29 cellular contexts compared by ENCODE assay signal in genomic region chr7:28588606-28589005, GRCh38.
"Had no signal": no experiment of that assay in that cellular context is flagged by ENCODE, and none has a peak within 500 bp of the region (broad histone marks: within the 10 kb centered on the region; RNA-seq: fewer than 3 reads in every experiment).

No MANE protein-coding gene starts in this region.

- H3K4me2 ChIP-seq: SK-N-SH had no signal

- ATAC-seq: activated CD4-positive, CD25-positive, alpha-beta regulatory T cell treated with anti-CD3 and anti-CD28 coated beads, Interleukin-2, amount 50 U/mL, for 24 hours; activated naive CD4-positive, alpha-beta T cell treated with anti-CD3 and anti-CD28 coated beads, Interleukin-2, amount 50 U/mL, for 72 hours; activated naive CD8-positive, alpha-beta T cell treated with anti-CD3 and anti-CD28 coated beads, Interleukin-2, amount 50 U/mL, for 24 hours; activated T-cell treated with anti-CD3 and anti-CD28 coated beads, Interleukin-2, amount 50 U/mL, for 4 hours; K562; Panc1; Right ventricle myocardium inferior had no signal

- H3K27me3 Mint-ChIP-seq: activated naive CD8-positive, alpha-beta T cell treated with anti-CD3 and anti-CD28 coated beads, Interleukin-2, amount 50 U/mL, for 24 hours; brain had no signal

- H3K9ac ChIP-seq: SK-N-SH had no signal

- H3K4me3 ChIP-seq: ascending aorta, K562 had no signal

- H3K27me3 ChIP-seq: ascending aorta had no signal

- H3K27ac Mint-ChIP-seq: activated naive CD4-positive, alpha-beta T cell treated with anti-CD3 and anti-CD28 coated beads, Interleukin-2, amount 50 U/mL, for 72 hours; activated naive CD8-positive, alpha-beta T cell treated with anti-CD3 and anti-CD28 coated beads, Interleukin-2, amount 50 U/mL, for 24 hours had no signal

- H3K9me3 ChIP-seq: ascending aorta, SK-N-SH had no signal

- H3K4me3 Mint-ChIP-seq: activated naive CD8-positive, alpha-beta T cell treated with anti-CD3 and anti-CD28 coated beads, Interleukin-2, amount 50 U/mL, for 24 hours; activated T-cell treated with anti-CD3 and anti-CD28 coated beads, Interleukin-2, amount 50 U/mL, for 4 hours; brain; central memory CD8-positive, alpha-beta T cell had no signal

- DNase-seq: activated CD4-positive, alpha-beta T cell treated with anti-CD3 and anti-CD28 coated beads for 48 hours; activated CD4-positive, alpha-beta T cell treated with anti-CD3 and anti-CD28 coated beads, Interleukin-2, amount 50 U/mL, for 4 hours; activated CD8-positive, alpha-beta memory T cell treated with anti-CD3 and anti-CD28 coated beads for 24 hours; activated effector memory CD4-positive, alpha-beta T cell treated with anti-CD3 and anti-CD28 coated beads, Interleukin-2, amount 50 U/mL, for 16 hours; activated naive CD4-positive, alpha-beta T cell treated with Interleukin-2 at 50 U/mL for 16 hours; activated naive CD8-positive, alpha-beta T cell treated with anti-CD3 and anti-CD28 coated beads, Interleukin-2, amount 50 U/mL, for 24 hours; activated T-cell treated with anti-CD3 and anti-CD28 coated beads, Interleukin-2, amount 50 U/mL, for 4 hours; amniotic stem cell; Karpas-422; NCI-H1092; NCI-H1417; NCI-H1930; NCI-H2171; NCI-H2227 treated with DMSO at 0.1 percent for 48 hours; NCI-H526; NCI-H774; NK-92 treated with Interleukin-12 subunit alpha and Interleukin-12 subunit beta, amount 100 ng/mL, for 24 hours; OCI-M1; RPMI8226; SK-N-SH; T-helper 1 cell had no signal

- H3K36me3 Mint-ChIP-seq: activated naive CD4-positive, alpha-beta T cell treated with anti-CD3 and anti-CD28 coated beads, Interleukin-2, amount 50 U/mL, for 72 hours; brain had no signal

- H3K4me1 Mint-ChIP-seq: central memory CD8-positive, alpha-beta T cell had no signal

- H3K27ac ChIP-seq: ascending aorta had no signal

- H3K36me3 ChIP-seq: ascending aorta had no signal

- H3K9me3 Mint-ChIP-seq: activated naive CD4-positive, alpha-beta T cell treated with anti-CD3 and anti-CD28 coated beads, Interleukin-2, amount 50 U/mL, for 72 hours; activated naive CD8-positive, alpha-beta T cell treated with anti-CD3 and anti-CD28 coated beads, Interleukin-2, amount 50 U/mL, for 24 hours; activated T-cell treated with anti-CD3 and anti-CD28 coated beads, Interleukin-2, amount 50 U/mL, for 4 hours; central memory CD8-positive, alpha-beta T cell had no signal
